In genomic region chr10:15334650-15335323, GRCh38 we compare ENCODE assay signal across 18 cellular contexts.
"Had no signal": no experiment of that assay in that cellular context is flagged by ENCODE, and none has a peak within 500 bp of the region (broad histone marks: within the 10 kb centered on the region; RNA-seq: fewer than 3 reads in every experiment).

No MANE protein-coding gene starts in this region.

- H3K4me1 Mint-ChIP-seq: activated naive CD4-positive, alpha-beta T cell treated with anti-CD3 and anti-CD28 coated beads, Interleukin-2, amount 10 ng/mL, durations not matched to agents 7 days and 5 days; natural killer cell had no signal

- H3K27me3 ChIP-seq: dorsolateral prefrontal cortex, esophagus muscularis mucosa had no signal

- H3K4me3 Mint-ChIP-seq: activated naive CD4-positive, alpha-beta T cell treated with anti-CD3 and anti-CD28 coated beads, Interleukin-2, amount 10 ng/mL, durations not matched to agents 7 days and 5 days; natural killer cell had no signal

- H3K9me3 ChIP-seq: esophagus muscularis mucosa had no signal

- H3K36me3 ChIP-seq: esophagus muscularis mucosa had no signal

- H3K27ac ChIP-seq: esophagus muscularis mucosa, SK-N-MC had no signal

- DNase-seq: activated CD4-positive, alpha-beta T cell treated with anti-CD3 and anti-CD28 coated beads for 1 hour; activated CD4-positive, alpha-beta T cell treated with anti-CD3 and anti-CD28 coated beads, Interleukin-2, amount 50 U/mL, for 4 hours; activated naive CD4-positive, alpha-beta T cell treated with anti-CD3 and anti-CD28 coated beads, Interleukin-2, amount 10 ng/mL, durations not matched to agents 7 days and 5 days; activated T-cell treated with anti-CD3 and anti-CD28 coated beads, Interleukin-2, amount 50 U/mL, for 1 hour; dorsolateral prefrontal cortex; foreskin fibroblast; left cardiac atrium; natural killer cell; nucleus accumbens; stimulated activated CD4-positive, alpha-beta T cell treated with anti-CD3 and anti-CD28 coated beads, Interleukin-4, amount 100 ng/mL, for 4 hours; stimulated activated CD8-positive, alpha-beta memory T cell treated with anti-CD3 and anti-CD28 coated beads, Interleukin-4, amount 100 ng/mL, for 48 hours; stimulated activated naive CD8-positive, alpha-beta T cell treated with anti-CD3 and anti-CD28 coated beads, Interleukin-15, Interleukin-2, amounts not matched to agents 100 U/mL and 50 U/mL, for 24 hours; T1000; trophoblast cell had no signal

- H3K4me3 ChIP-seq: dorsolateral prefrontal cortex, esophagus muscularis mucosa, SK-N-MC, smooth muscle cell had no signal

- H3K36me3 Mint-ChIP-seq: activated naive CD4-positive, alpha-beta T cell treated with anti-CD3 and anti-CD28 coated beads, Interleukin-2, amount 10 ng/mL, durations not matched to agents 7 days and 5 days; natural killer cell had no signal

- H3K9me3 Mint-ChIP-seq: activated naive CD4-positive, alpha-beta T cell treated with anti-CD3 and anti-CD28 coated beads, Interleukin-2, amount 10 ng/mL, durations not matched to agents 7 days and 5 days; activated T-helper 2 cell treated with anti-CD3 and anti-CD28 coated beads, Interferon-gamma antibody, Interleukin-2, Interleukin-4, amounts not matched to agents 10 μg/mL and 5 μg/mL and 100 μg/mL, durations not matched to agents 14 hours and 24 hours and 36 hours; natural killer cell had no signal

- H3K27ac Mint-ChIP-seq: activated naive CD4-positive, alpha-beta T cell treated with anti-CD3 and anti-CD28 coated beads, Interleukin-2, amount 10 ng/mL, durations not matched to agents 7 days and 5 days; activated T-helper 2 cell treated with anti-CD3 and anti-CD28 coated beads, Interferon-gamma antibody, Interleukin-2, Interleukin-4, amounts not matched to agents 10 μg/mL and 5 μg/mL and 100 μg/mL, durations not matched to agents 14 hours and 24 hours and 36 hours; natural killer cell had no signal

- ATAC-seq: natural killer cell; stimulated activated naive CD8-positive, alpha-beta T cell treated with anti-CD3 and anti-CD28 coated beads, Interleukin-15, Interleukin-2, amounts not matched to agents 100 U/mL and 50 U/mL, for 24 hours had no signal
